Comparison of ENCODE assay signal across 1 cellular context in genomic region chr7:123569352-123569999, GRCh38.
TF ChIP-seq lines count a peak whose summit lies in the region.

No MANE protein-coding gene starts in this region.

TF ChIP-seq in endothelial cell of umbilical vein, 7 proteins besides CTCF, POLR2A, EP300 and RAD21:
- TF ChIP-seq JUN (IDR thresholded peaks at IDR 0.05; ENCODE audit: borderline replicate concordance, insufficient read depth, insufficient read length, low read depth) (no peak), MAX (IDR thresholded peaks at IDR 0.05; ENCODE audit: insufficient read depth, insufficient read length) (no peak), MYC (IDR thresholded peaks at IDR 0.05; ENCODE audit: low read depth, low read length) (no peak), EZH2 (IDR thresholded peaks at IDR 0.05; ENCODE audit: borderline replicate concordance, low read depth, low read length, severe bottlenecking) (no peak), GATA2 (IDR thresholded peaks at IDR 0.05; ENCODE audit: insufficient read depth, insufficient read length, low read depth, low read length) (no peak), POLR2AphosphoS5 (IDR thresholded peaks at IDR 0.05; ENCODE audit: insufficient read depth, low read depth, low read length) (no peak), FOS (IDR thresholded peaks at IDR 0.05; ENCODE audit: borderline replicate concordance, insufficient read depth, low read length) (no peak)
